In genomic region chr1:50930965-50931737, GRCh38 we compare ENCODE assay signal across 1 cellular context.
TF ChIP-seq lines count a peak whose summit lies in the region.

No MANE protein-coding gene starts in this region.

TF ChIP-seq in K562, 482 proteins besides CTCF, POLR2A, EP300 and RAD21 (continued from another document and continues in another):
- TF ChIP-seq THRB (CRISPR knock-in tag; conservative IDR thresholded peaks at IDR 0.05) = no peak
- no peak for TF ChIP-seq SIRT6 (IDR thresholded peaks at IDR 0.05; ENCODE audit: low read depth, low read length)
- no peak for TF ChIP-seq PML (IDR thresholded peaks at IDR 0.05; ENCODE audit: low read length)
- TF ChIP-seq TAF1 (IDR thresholded peaks at IDR 0.05; ENCODE audit: control insufficient read depth, extremely low read depth, insufficient read depth, low read length, severe bottlenecking) = no peak
- TF ChIP-seq BRCA1 (IDR thresholded peaks at IDR 0.05) = no peak
- TF ChIP-seq BRCA1 (CRISPR knock-in tag; IDR thresholded peaks at IDR 0.05) = no peak
- no peak for TF ChIP-seq KLF13 (tag; IDR thresholded peaks at IDR 0.05; ENCODE audit: borderline replicate concordance, low read depth)
- TF ChIP-seq ZNF696 (CRISPR knock-in tag; conservative IDR thresholded peaks at IDR 0.05) = no peak
- TF ChIP-seq NFATC3 (IDR thresholded peaks at IDR 0.05) = no peak
- no peak for TF ChIP-seq TARDBP (IDR thresholded peaks at IDR 0.05)
- TF ChIP-seq PURB (CRISPR knock-in tag; IDR thresholded peaks at IDR 0.05; ENCODE audit: low read depth) = no peak
- no peak for TF ChIP-seq HDAC8 (tag; IDR thresholded peaks at IDR 0.05)
- no peak for TF ChIP-seq CGGBP1 (CRISPR knock-in tag; IDR thresholded peaks at IDR 0.05)
- no peak for TF ChIP-seq SMC3 (conservative IDR thresholded peaks at IDR 0.05; ENCODE audit: insufficient read depth, low read depth, low read length)
- peak; percentile 39; the same call in 1 of the 2 replicates for TF ChIP-seq CBFA2T3 (IDR thresholded peaks at IDR 0.05)
- TF ChIP-seq HOMEZ (CRISPR knock-in tag; IDR thresholded peaks at IDR 0.05) = no peak
- TF ChIP-seq SP1 (CRISPR knock-in tag; IDR thresholded peaks at IDR 0.05) = no peak
- no peak for TF ChIP-seq ZFPM2 (CRISPR knock-in tag; IDR thresholded peaks at IDR 0.05)
- no peak for TF ChIP-seq TCF7 (IDR thresholded peaks at IDR 0.05; ENCODE audit: borderline replicate concordance)
- no peak for TF ChIP-seq ILF3 (IDR thresholded peaks at IDR 0.05; ENCODE audit: borderline replicate concordance)
- no peak for TF ChIP-seq ZNF609 (CRISPR knock-in tag; IDR thresholded peaks at IDR 0.05; ENCODE audit: borderline replicate concordance)
- peak; percentile 21 to 54; a peak in 2 of 4 replicates for TF ChIP-seq KDM1A (IDR thresholded peaks at IDR 0.05)
- TF ChIP-seq HINFP (tag; conservative IDR thresholded peaks at IDR 0.05; ENCODE audit: low read depth) = no peak
- no peak for TF ChIP-seq NFE2 (IDR thresholded peaks at IDR 0.05; ENCODE audit: low read depth)
- TF ChIP-seq NR3C1 (CRISPR knock-in tag; IDR thresholded peaks at IDR 0.05) = no peak
- no peak for TF ChIP-seq ZNF212 (CRISPR knock-in tag; IDR thresholded peaks at IDR 0.05)
- TF ChIP-seq ZNF23 (CRISPR knock-in tag; IDR thresholded peaks at IDR 0.05) = no peak
- TF ChIP-seq POLR2H (tag; IDR thresholded peaks at IDR 0.05; ENCODE audit: low read depth) = no peak
- TF ChIP-seq E2F3 (CRISPR knock-in tag; IDR thresholded peaks at IDR 0.05) = no peak
- no peak for TF ChIP-seq MTA2 (IDR thresholded peaks at IDR 0.05; ENCODE audit: low read depth)
- TF ChIP-seq NFE2L1 (tag; IDR thresholded peaks at IDR 0.05; ENCODE audit: borderline replicate concordance, low read depth) = no peak
- TF ChIP-seq SMAD3 (CRISPR knock-in tag; conservative IDR thresholded peaks at IDR 0.05) = no peak
- no peak for TF ChIP-seq TBP (optimal IDR thresholded peaks at IDR 0.05; ENCODE audit: low read depth, low read length)
- no peak for TF ChIP-seq FOXA1 (IDR thresholded peaks at IDR 0.05; ENCODE audit: borderline replicate concordance)
- no peak for TF ChIP-seq MIER1 (IDR thresholded peaks at IDR 0.05; ENCODE audit: low read depth)
- no peak for TF ChIP-seq KLF10 (CRISPR knock-in tag; IDR thresholded peaks at IDR 0.05)
- TF ChIP-seq SIN3A (IDR thresholded peaks at IDR 0.05; ENCODE audit: borderline replicate concordance in 2 of 2, control insufficient read depth in 1 of 2, low read depth in 2 of 2, low read length in 2 of 2) = no peak
- no peak for TF ChIP-seq ZNF165 (CRISPR knock-in tag; IDR thresholded peaks at IDR 0.05; ENCODE audit: borderline replicate concordance)
- peak; percentile 49; the same call in 1 of the 2 replicates for TF ChIP-seq CXXC5 (CRISPR knock-in tag; IDR thresholded peaks at IDR 0.05)
- 0 out of 2 replicates have a peak, but pooled peaks have one; percentile 28 for TF ChIP-seq NKRF (IDR thresholded peaks at IDR 0.05; ENCODE audit: borderline replicate concordance)
- peak in 1 of 2 experiments; percentile 57; a peak in 1 of 4 replicates for TF ChIP-seq MNT (conservative IDR thresholded peaks at IDR 0.05)
- no peak for TF ChIP-seq MCM3 (IDR thresholded peaks at IDR 0.05)
- TF ChIP-seq SAFB2 (IDR thresholded peaks at IDR 0.05; ENCODE audit: borderline replicate concordance, low read depth, low read length, severe bottlenecking) = no peak
- no peak for TF ChIP-seq MTF1 (CRISPR knock-in tag; IDR thresholded peaks at IDR 0.05; ENCODE audit: borderline replicate concordance)
- no peak for TF ChIP-seq PCBP1 (IDR thresholded peaks at IDR 0.05; ENCODE audit: low read depth, low read length, poor library complexity, severe bottlenecking)
- TF ChIP-seq ZNF24 (IDR thresholded peaks at IDR 0.05) = no peak
- TF ChIP-seq DACH1 (IDR thresholded peaks at IDR 0.05; ENCODE audit: partially characterized antibody) = peak; percentile 38
- TF ChIP-seq HMG20A (CRISPR knock-in tag; conservative IDR thresholded peaks at IDR 0.05) = no peak
- no peak for TF ChIP-seq ZNF232 (CRISPR knock-in tag; IDR thresholded peaks at IDR 0.05)
- TF ChIP-seq KAT2B (IDR thresholded peaks at IDR 0.05; ENCODE audit: low read depth, low read length) = no peak
- 0 out of 2 replicates have a peak, but pooled peaks have one; percentile 39 for TF ChIP-seq MTA1 (IDR thresholded peaks at IDR 0.05; ENCODE audit: borderline replicate concordance)
- TF ChIP-seq ATF2 (CRISPR knock-in tag; IDR thresholded peaks at IDR 0.05) = no peak
- TF ChIP-seq PPARD (CRISPR knock-in tag; IDR thresholded peaks at IDR 0.05) = no peak
- no peak for TF ChIP-seq EHMT2 (IDR thresholded peaks at IDR 0.05)
- no peak for TF ChIP-seq SFPQ (IDR thresholded peaks at IDR 0.05; ENCODE audit: low read depth, low read length)
- no peak for TF ChIP-seq PTBP1 (IDR thresholded peaks at IDR 0.05; ENCODE audit: low read depth, low read length)
- TF ChIP-seq KAT7 (CRISPR knock-in tag; IDR thresholded peaks at IDR 0.05; ENCODE audit: borderline replicate concordance) = no peak
